In the genomic region with DNA sequence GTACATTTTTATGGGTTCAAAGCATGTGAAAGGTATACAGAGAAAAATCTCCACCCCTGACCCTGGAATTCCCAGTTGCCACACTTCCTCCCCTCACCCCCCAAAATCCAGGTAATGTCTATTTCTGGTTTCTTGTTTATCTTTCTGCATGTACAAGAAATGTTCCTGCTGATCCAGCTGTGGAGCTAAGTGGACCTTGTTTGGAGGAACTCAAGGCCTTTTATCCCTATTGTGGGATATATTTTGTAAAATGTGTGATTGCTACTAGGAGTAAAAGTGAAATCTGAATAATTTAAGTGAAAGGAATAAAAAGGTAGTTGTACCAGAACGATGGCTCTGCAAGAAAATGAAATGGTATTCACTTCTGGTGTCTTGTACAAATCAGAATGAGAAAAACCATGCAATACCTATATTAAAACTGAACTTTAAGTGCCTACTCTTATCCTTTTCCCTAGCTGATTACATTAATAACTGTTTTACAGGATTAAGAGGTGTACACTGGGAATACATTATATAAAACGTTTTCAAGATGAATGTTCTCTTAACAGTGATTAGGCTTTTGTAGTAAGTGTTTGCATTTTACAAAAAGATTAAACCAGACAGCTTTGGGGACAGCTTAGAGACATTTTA, we compare ENCODE assay signal across 1 cellular context.
A peak's percentile ranks its signal among the peaks of the same experiment; 100 is the strongest.
TF ChIP-seq lines count a peak whose summit lies in the region.

No MANE protein-coding gene starts in this region.

TF ChIP-seq in liver, 16 proteins besides CTCF, POLR2A, EP300 and RAD21 (continued from another document):
- TF ChIP-seq JUND (IDR thresholded peaks at IDR 0.05) = peak in 1 of 2 donors; percentile 25
- TF ChIP-seq RXRA (IDR thresholded peaks at IDR 0.05) = peak in 1 of 2 donors; percentile 25
- TF ChIP-seq SP1 (IDR thresholded peaks at IDR 0.05) = peak; percentile 19
- no peak for TF ChIP-seq ZBTB33 (IDR thresholded peaks at IDR 0.05)
- peak; percentile 63 for TF ChIP-seq FOXA1 (IDR thresholded peaks at IDR 0.05)
